In genomic region chr3:20047341-20047779, GRCh38 we compare ENCODE assay signal across 1 cellular context.
TF ChIP-seq lines count a peak whose summit lies in the region.

No MANE protein-coding gene starts in this region.

TF ChIP-seq in HEK293, 187 proteins besides CTCF, POLR2A, EP300 and RAD21 (continued from another document):
- TF ChIP-seq PRDM6 (tag by site-specific recombination; IDR thresholded peaks at IDR 0.05) (peak; percentile 89), ZNF621 (tag by site-specific recombination; IDR thresholded peaks at IDR 0.05) (no peak), ZNF341 (tag by site-specific recombination; IDR thresholded peaks at IDR 0.05; ENCODE audit: low read depth) (no peak), MZF1 (tag by site-specific recombination; IDR thresholded peaks at IDR 0.05; ENCODE audit: borderline replicate concordance) (0 out of 2 replicates have a peak, but pooled peaks have one; percentile 15), BCL11B (tag by site-specific recombination; IDR thresholded peaks at IDR 0.05; ENCODE audit: low read depth) (no peak), ZNF624 (tag by site-specific recombination; IDR thresholded peaks at IDR 0.05) (no peak), FEZF1 (tag by site-specific recombination; IDR thresholded peaks at IDR 0.05) (peak; percentile 18; the same call in 1 of the 2 replicates), ZNF707 (tag by site-specific recombination; IDR thresholded peaks at IDR 0.05) (no peak), ZEB2 (tag by site-specific recombination; IDR thresholded peaks at IDR 0.05) (peak; percentile 54; the same call in 1 of the 2 replicates), GLIS1 (tag by site-specific recombination; IDR thresholded peaks at IDR 0.05) (peak; percentile 30; the same call in 1 of the 2 replicates), ZNF404 (tag by site-specific recombination; IDR thresholded peaks at IDR 0.05) (no peak), OSR2 (tag by site-specific recombination; IDR thresholded peaks at IDR 0.05) (peak; percentile 54; the same call in 1 of the 2 replicates), PRDM1 (tag by site-specific recombination; IDR thresholded peaks at IDR 0.05) (no peak), ZNF777 (tag by site-specific recombination; IDR thresholded peaks at IDR 0.05; ENCODE audit: borderline replicate concordance) (no peak), ZNF571 (tag by site-specific recombination; IDR thresholded peaks at IDR 0.05) (no peak), ZNF558 (tag by site-specific recombination; IDR thresholded peaks at IDR 0.05) (no peak), TRIM28 (IDR thresholded peaks at IDR 0.05; ENCODE audit: borderline replicate concordance, low read length) (no peak), ZNF76 (tag by site-specific recombination; IDR thresholded peaks at IDR 0.05; ENCODE audit: borderline replicate concordance, low read depth) (no peak), BCL11A (tag by site-specific recombination; IDR thresholded peaks at IDR 0.05; ENCODE audit: low read depth) (no peak), ZNF426 (tag by site-specific recombination; IDR thresholded peaks at IDR 0.05) (no peak), ZNF155 (tag by site-specific recombination; IDR thresholded peaks at IDR 0.05) (no peak), ZSCAN23 (tag by site-specific recombination; IDR thresholded peaks at IDR 0.05) (no peak), ZBTB20 (tag by site-specific recombination; IDR thresholded peaks at IDR 0.05) (peak; percentile 56), ZNF664 (tag by site-specific recombination; IDR thresholded peaks at IDR 0.05) (no peak), ZNF169 (tag by site-specific recombination; IDR thresholded peaks at IDR 0.05) (no peak), ZNF792 (tag by site-specific recombination; IDR thresholded peaks at IDR 0.05) (no peak), ZNF600 (tag by site-specific recombination; IDR thresholded peaks at IDR 0.05) (peak; percentile 95), ZNF2 (tag by site-specific recombination; IDR thresholded peaks at IDR 0.05) (peak; percentile 44; the same call in 1 of the 2 replicates), ZNF555 (tag by site-specific recombination; conservative IDR thresholded peaks at IDR 0.05) (no peak), ZNF639 (tag by site-specific recombination; IDR thresholded peaks at IDR 0.05) (0 out of 2 replicates have a peak, but pooled peaks have one; percentile 23), ZNF544 (tag by site-specific recombination; IDR thresholded peaks at IDR 0.05) (no peak), ZNF529 (tag by site-specific recombination; IDR thresholded peaks at IDR 0.05; ENCODE audit: insufficient replicate concordance) (no peak), ZSCAN30 (tag by site-specific recombination; IDR thresholded peaks at IDR 0.05) (0 out of 2 replicates have a peak, but pooled peaks have one; percentile 20)
- TF ChIP-seq, protein P1, sequence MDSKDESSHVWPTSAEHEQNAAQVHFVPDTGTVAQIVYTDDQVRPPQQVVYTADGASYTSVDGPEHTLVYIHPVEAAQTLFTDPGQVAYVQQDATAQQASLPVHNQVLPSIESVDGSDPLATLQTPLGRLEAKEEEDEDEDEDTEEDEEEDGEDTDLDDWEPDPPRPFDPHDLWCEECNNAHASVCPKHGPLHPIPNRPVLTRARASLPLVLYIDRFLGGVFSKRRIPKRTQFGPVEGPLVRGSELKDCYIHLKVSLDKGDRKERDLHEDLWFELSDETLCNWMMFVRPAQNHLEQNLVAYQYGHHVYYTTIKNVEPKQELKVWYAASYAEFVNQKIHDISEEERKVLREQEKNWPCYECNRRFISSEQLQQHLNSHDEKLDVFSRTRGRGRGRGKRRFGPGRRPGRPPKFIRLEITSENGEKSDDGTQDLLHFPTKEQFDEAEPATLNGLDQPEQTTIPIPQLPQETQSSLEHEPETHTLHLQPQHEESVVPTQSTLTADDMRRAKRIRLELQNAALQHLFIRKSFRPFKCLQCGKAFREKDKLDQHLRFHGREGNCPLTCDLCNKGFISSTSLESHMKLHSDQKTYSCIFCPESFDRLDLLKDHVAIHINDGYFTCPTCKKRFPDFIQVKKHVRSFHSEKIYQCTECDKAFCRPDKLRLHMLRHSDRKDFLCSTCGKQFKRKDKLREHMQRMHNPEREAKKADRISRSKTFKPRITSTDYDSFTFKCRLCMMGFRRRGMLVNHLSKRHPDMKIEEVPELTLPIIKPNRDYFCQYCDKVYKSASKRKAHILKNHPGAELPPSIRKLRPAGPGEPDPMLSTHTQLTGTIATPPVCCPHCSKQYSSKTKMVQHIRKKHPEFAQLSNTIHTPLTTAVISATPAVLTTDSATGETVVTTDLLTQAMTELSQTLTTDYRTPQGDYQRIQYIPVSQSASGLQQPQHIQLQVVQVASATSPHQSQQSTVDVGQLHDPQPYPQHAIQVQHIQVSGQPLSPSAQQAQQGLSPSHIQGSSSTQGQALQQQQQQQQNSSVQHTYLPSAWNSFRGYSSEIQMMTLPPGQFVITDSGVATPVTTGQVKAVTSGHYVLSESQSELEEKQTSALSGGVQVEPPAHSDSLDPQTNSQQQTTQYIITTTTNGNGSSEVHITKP (tag by site-specific recombination; IDR thresholded peaks at IDR 0.05) = peak; percentile 80
- TF ChIP-seq, protein P2, sequence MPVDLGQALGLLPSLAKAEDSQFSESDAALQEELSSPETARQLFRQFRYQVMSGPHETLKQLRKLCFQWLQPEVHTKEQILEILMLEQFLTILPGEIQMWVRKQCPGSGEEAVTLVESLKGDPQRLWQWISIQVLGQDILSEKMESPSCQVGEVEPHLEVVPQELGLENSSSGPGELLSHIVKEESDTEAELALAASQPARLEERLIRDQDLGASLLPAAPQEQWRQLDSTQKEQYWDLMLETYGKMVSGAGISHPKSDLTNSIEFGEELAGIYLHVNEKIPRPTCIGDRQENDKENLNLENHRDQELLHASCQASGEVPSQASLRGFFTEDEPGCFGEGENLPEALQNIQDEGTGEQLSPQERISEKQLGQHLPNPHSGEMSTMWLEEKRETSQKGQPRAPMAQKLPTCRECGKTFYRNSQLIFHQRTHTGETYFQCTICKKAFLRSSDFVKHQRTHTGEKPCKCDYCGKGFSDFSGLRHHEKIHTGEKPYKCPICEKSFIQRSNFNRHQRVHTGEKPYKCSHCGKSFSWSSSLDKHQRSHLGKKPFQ (tag by site-specific recombination; IDR thresholded peaks at IDR 0.05) = peak; percentile 83; the same call in 1 of the 2 replicates
- TF ChIP-seq, protein P3, sequence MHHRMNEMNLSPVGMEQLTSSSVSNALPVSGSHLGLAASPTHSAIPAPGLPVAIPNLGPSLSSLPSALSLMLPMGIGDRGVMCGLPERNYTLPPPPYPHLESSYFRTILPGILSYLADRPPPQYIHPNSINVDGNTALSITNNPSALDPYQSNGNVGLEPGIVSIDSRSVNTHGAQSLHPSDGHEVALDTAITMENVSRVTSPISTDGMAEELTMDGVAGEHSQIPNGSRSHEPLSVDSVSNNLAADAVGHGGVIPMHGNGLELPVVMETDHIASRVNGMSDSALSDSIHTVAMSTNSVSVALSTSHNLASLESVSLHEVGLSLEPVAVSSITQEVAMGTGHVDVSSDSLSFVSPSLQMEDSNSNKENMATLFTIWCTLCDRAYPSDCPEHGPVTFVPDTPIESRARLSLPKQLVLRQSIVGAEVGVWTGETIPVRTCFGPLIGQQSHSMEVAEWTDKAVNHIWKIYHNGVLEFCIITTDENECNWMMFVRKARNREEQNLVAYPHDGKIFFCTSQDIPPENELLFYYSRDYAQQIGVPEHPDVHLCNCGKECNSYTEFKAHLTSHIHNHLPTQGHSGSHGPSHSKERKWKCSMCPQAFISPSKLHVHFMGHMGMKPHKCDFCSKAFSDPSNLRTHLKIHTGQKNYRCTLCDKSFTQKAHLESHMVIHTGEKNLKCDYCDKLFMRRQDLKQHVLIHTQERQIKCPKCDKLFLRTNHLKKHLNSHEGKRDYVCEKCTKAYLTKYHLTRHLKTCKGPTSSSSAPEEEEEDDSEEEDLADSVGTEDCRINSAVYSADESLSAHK (tag by site-specific recombination; IDR thresholded peaks at IDR 0.05) = no peak
- TF ChIP-seq, protein P4, sequence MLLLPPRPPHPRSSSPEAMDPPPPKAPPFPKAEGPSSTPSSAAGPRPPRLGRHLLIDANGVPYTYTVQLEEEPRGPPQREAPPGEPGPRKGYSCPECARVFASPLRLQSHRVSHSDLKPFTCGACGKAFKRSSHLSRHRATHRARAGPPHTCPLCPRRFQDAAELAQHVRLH (tag by site-specific recombination; IDR thresholded peaks at IDR 0.05) = no peak
